1 cellular context compared by ENCODE assay signal in genomic region chr9:133117271-133118178, GRCh38.
TF ChIP-seq lines count a peak whose summit lies in the region.

No MANE protein-coding gene starts in this region.

TF ChIP-seq in GM23338, 12 proteins besides CTCF, POLR2A, EP300 and RAD21 (continued from another document):
- TF ChIP-seq ZNF462 (CRISPR knock-in tag; IDR thresholded peaks at IDR 0.05) (no peak), EZH2 (IDR thresholded peaks at IDR 0.05; ENCODE audit: low read depth, unreplicated experiment) (no peak), STAT1 (IDR thresholded peaks at IDR 0.05; ENCODE audit: unreplicated experiment) (no peak), CREB1 (CRISPR knock-in tag; IDR thresholded peaks at IDR 0.05; ENCODE audit: low read depth) (no peak), ZNF331 (CRISPR knock-in tag; IDR thresholded peaks at IDR 0.05; ENCODE audit: low read depth) (no peak), REST (IDR thresholded peaks at IDR 0.05; ENCODE audit: unreplicated experiment) (no peak), JUNB (IDR thresholded peaks at IDR 0.05; ENCODE audit: unreplicated experiment) (no peak)
